In genomic region chr3:132981746-132982145, GRCh38 we compare ENCODE assay signal across 21 cellular contexts. TPM values are rescaled to one million over a fixed set of nuclear protein-coding genes. Genes with fewer than 3 reads are reported as not detected.
DNase-seq lines count a peak whose midpoint lies in the region; ATAC-seq and TF ChIP-seq lines count a peak whose summit lies in the region.
"Had no signal": no experiment of that assay in that cellular context is flagged by ENCODE, and none has a peak within 500 bp of the region (broad histone marks: within the 10 kb centered on the region; RNA-seq: fewer than 3 reads in every experiment).

No MANE protein-coding gene starts in this region.

- H3K36me3 ChIP-seq in BE2C = no peaks in the 10 kb centered on the region
- H3K36me3 ChIP-seq in WERI-Rb-1 = no peaks in the 10 kb centered on the region
- no peaks in the 10 kb centered on the region for H3K36me3 ChIP-seq in ovary
- H3K36me3 ChIP-seq: MG63 had no signal

- TF ChIP-seq EP300 in ovary (IDR thresholded peaks at IDR 0.05) = no peak

- ATAC-seq in HG03521 (IDR thresholded peaks at IDR 0.05; ENCODE audit: unreplicated experiment) = no peak
- no peak for ATAC-seq in sciatic nerve
- ATAC-seq: HepG2, K562, PC-3 had no signal

- H3K4me1 ChIP-seq in BE2C (peaks cover 4% of the 10 kb centered on the region; the same call in 1 of the 2 replicates), ovary (ENCODE audit: insufficient read depth) (no peaks in the 10 kb centered on the region)

- no peak for DNase-seq in BE2C
- no peak for DNase-seq in WERI-Rb-1
- DNase-seq in iPS-NIHi7 (ENCODE audit: extremely low spot score) = peak; percentile 15
- DNase-seq in sciatic nerve (ENCODE audit: low spot score) = no peak
- DNase-seq in stimulated activated CD4-positive, alpha-beta T cell treated with anti-CD3 and anti-CD28 coated beads, Interleukin-4, amount 100 ng/mL, for 24 hours = no peak
- no peak for DNase-seq in ovary
- DNase-seq: DMS79 treated with DMSO at 0.1 percent for 48 hours, GM23248, MG63, NCI-H1417, NCI-H1694 treated with DMSO at 0.1 percent for 48 hours, NCI-H2081 treated with DMSO at 0.1 percent for 48 hours, NCI-H446, NCI-H526, PC-3, RPMI8226, SHP77 had no signal

- TF ChIP-seq CTCF in BE2C (IDR thresholded peaks at IDR 0.05; ENCODE audit: low read depth, low read length) = peak; percentile 57
- TF ChIP-seq CTCF in GM12873 (IDR thresholded peaks at IDR 0.05; ENCODE audit: insufficient read depth, low read depth, low read length, missing control alignments) = peak; percentile 4
- peak; percentile 36 for TF ChIP-seq CTCF in WERI-Rb-1 (IDR thresholded peaks at IDR 0.05; ENCODE audit: low read depth, low read length)
- TF ChIP-seq CTCF in ovary (IDR thresholded peaks at IDR 0.05) = no peak

- no peak overlapping the region for H3K27ac ChIP-seq in WERI-Rb-1
- no peak overlapping the region for H3K27ac ChIP-seq in ovary
- H3K27ac ChIP-seq: GM23248 had no signal

- H3K9me3 ChIP-seq in BE2C (peaks cover 7% of the 10 kb centered on the region; the same call in 1 of the 2 replicates), WERI-Rb-1 (ENCODE audit: severe bottlenecking) (no peaks in the 10 kb centered on the region), ovary (no peaks in the 10 kb centered on the region)
- H3K9me3 ChIP-seq: MG63 had no signal

- intact Hi-C loops in sciatic nerve (cut with DNase I) = no loop called here
- intact Hi-C loops in ovary (cut with DNase I) = no loop called here

- WGBS in ovary, 3 donors = 58 to 67% (median 65%) methylated on average over 1 of the region's 1 CpG

- H3K27me3 ChIP-seq in BE2C (no peaks in the 10 kb centered on the region), WERI-Rb-1 (ENCODE audit: insufficient read depth, low read depth, severe bottlenecking) (no peaks in the 10 kb centered on the region), ovary (no peaks in the 10 kb centered on the region)
- H3K27me3 ChIP-seq: MG63 had no signal

- H3K4me3 ChIP-seq in BE2C (ENCODE audit: low read depth, low read length) = no peak overlapping the region
- H3K4me3 ChIP-seq in WERI-Rb-1 (ENCODE audit: low read depth, low read length) = no peak overlapping the region
- no peak overlapping the region for H3K4me3 ChIP-seq in ovary
- H3K4me3 ChIP-seq: GM23248, K562, MG63 had no signal

- TF ChIP-seq POLR2A in ovary (IDR thresholded peaks at IDR 0.05) = no peak

RNA-seq across cellular contexts. Expression of gene TMEM108, which starts 56.4 kb away (rescaled TPM):
- polyA plus RNA-seq in BE2C (2012; ENCODE audit: insufficient read depth, insufficient read length, low read depth) = 175 TPM
- total RNA-seq in sciatic nerve = 0.67 TPM
- total RNA-seq in ovary = under 1 TPM in 5 of 7 donors, not detected in 2; under 0.01 to 0.84 (median 0.27) TPM
- 1 to 10 TPM in 1 of 2 donors, under 1 TPM in 1; 0.61 to 4.2 TPM for polyA plus RNA-seq in ovary
- total RNA-seq: GM23248, HepG2, PC-3 had no signal
- polyA plus RNA-seq: GM23248, HepG2 had no signal

Comparison
In these comparisons a context has a peak if more than half of its experiments do, and no peak if none do; other contexts are left out.
1. CTCF ChIP-seq: peak in BE2C (single experiment), GM12873 (single experiment) and WERI-Rb-1 (single experiment); none in ovary (0 of 3).